In the genomic region with DNA sequence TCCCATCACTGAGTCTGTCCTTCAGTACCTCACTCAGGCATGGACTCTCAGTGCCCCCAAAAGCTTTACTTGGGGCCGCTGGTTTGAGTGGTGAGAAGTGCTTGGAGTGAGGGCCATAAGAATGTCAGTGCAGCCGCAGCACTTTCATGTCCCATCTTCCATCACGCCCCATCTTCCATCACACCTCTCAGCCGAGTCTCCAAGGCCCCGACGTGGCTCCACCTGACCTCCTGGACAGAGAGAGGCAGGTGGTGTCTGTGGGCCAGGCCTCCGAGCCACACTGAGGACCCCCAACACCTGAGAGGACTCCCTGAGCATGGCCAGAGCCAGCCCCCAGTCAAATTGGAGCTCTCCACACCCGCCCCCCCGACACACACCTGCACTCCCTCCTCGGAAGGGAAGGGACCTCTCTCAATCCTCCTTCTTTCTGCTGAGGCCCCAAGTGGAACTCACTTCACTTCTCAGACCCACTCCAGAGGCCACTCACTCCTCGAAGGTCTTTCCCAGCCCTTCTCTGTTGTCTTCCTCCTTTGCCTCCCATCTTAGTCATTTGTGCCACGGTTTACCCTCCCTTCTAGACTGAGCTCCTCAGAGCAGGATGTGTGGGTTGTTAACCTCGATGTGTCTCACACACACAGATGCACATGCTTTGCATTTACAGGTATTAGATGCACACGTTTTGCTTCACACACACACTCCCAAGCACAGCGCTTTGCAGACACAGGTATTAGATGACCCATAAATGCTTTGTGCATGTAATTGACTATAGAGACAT, we compare ENCODE assay signal across 22 cellular contexts.
DNase-seq lines count a peak whose midpoint lies in the region; ATAC-seq and TF ChIP-seq lines count a peak whose summit lies in the region.
"Had no signal": no experiment of that assay in that cellular context is flagged by ENCODE, and none has a peak within 500 bp of the region (broad histone marks: within the 10 kb centered on the region; RNA-seq: fewer than 3 reads in every experiment).

No MANE protein-coding gene starts in this region.

- CTCF ChIA-PET in activated CD8-positive, alpha-beta T cell treated with anti-CD3 and anti-CD28 coated beads, Interleukin-2, amount 10 ng/mL, durations not matched to agents 7 days and 5 days (lab: Charles Lee): interaction anchor here (2.8 kb wide), 1 partner anchor 8 kb away, joined by 10 read pairs; no protein-coding TSS in a partner anchor
- CTCF ChIA-PET in T-cell (lab: Charles Lee): interaction anchor here in 1 of 2 donors (0.6 kb wide), 1 partner anchor 948 kb away, joined by 3 read pairs; no protein-coding TSS in a partner anchor

- ATAC-seq in activated T-cell treated with anti-CD3 and anti-CD28 coated beads, Interleukin-2, amount 50 U/mL, for 72 hours (replicated peaks in 1 of 2): no peak
- no peak for ATAC-seq in activated CD8-positive, alpha-beta T cell treated with anti-CD3 and anti-CD28 coated beads, Interleukin-2, amount 10 ng/mL, durations not matched to agents 7 days and 5 days
- ATAC-seq in stimulated activated effector memory CD8-positive, alpha-beta T cell treated with anti-CD3 and anti-CD28 coated beads, Interleukin-12 subunit alpha, Interleukin-12 subunit beta, amount 100 ng/mL, for 72 hours: no peak
- ATAC-seq in T-cell (replicated peaks in 1 of 4): no peak
- ATAC-seq: gastrocnemius medialis had no signal

- H3K4me1 Mint-ChIP-seq in activated T-cell treated with anti-CD3 and anti-CD28 coated beads, Interleukin-2, amount 50 U/mL, for 72 hours (ENCODE audit: low read depth): peaks cover 55% of the 10 kb centered on the region
- peaks cover 57% of the 10 kb centered on the region for H3K4me1 Mint-ChIP-seq in activated CD8-positive, alpha-beta T cell treated with anti-CD3 and anti-CD28 coated beads, Interleukin-2, amount 10 ng/mL, durations not matched to agents 7 days and 5 days (ENCODE audit: low read depth)
- H3K4me1 Mint-ChIP-seq in glutamatergic neuron (ENCODE audit: low read depth, unreplicated experiment): peaks cover 11% of the 10 kb centered on the region
- H3K4me1 Mint-ChIP-seq in stimulated activated effector memory CD8-positive, alpha-beta T cell treated with anti-CD3 and anti-CD28 coated beads, Interleukin-12 subunit alpha, Interleukin-12 subunit beta, amount 100 ng/mL, for 72 hours: peaks cover 66% of the 10 kb centered on the region
- peaks cover 26 to 35% (median 28%) of the 10 kb centered on the region in 3 donors for H3K4me1 Mint-ChIP-seq in T-cell

- no peaks in the 10 kb centered on the region for H3K36me3 Mint-ChIP-seq in activated T-cell treated with anti-CD3 and anti-CD28 coated beads, Interleukin-2, amount 50 U/mL, for 72 hours (ENCODE audit: insufficient read depth in 2 of 2)
- H3K36me3 Mint-ChIP-seq in activated CD8-positive, alpha-beta T cell treated with anti-CD3 and anti-CD28 coated beads, Interleukin-2, amount 10 ng/mL, durations not matched to agents 7 days and 5 days (ENCODE audit: low read depth): no peaks in the 10 kb centered on the region
- H3K36me3 Mint-ChIP-seq in glutamatergic neuron (ENCODE audit: unreplicated experiment): peaks cover 5% of the 10 kb centered on the region
- H3K36me3 Mint-ChIP-seq in stimulated activated effector memory CD8-positive, alpha-beta T cell treated with anti-CD3 and anti-CD28 coated beads, Interleukin-12 subunit alpha, Interleukin-12 subunit beta, amount 100 ng/mL, for 72 hours: peaks cover 4% of the 10 kb centered on the region
- H3K36me3 Mint-ChIP-seq in T-cell: no peaks in the 10 kb centered on the region

- POLR2A ChIA-PET in activated CD8-positive, alpha-beta T cell treated with anti-CD3 and anti-CD28 coated beads, Interleukin-2, amount 10 ng/mL, durations not matched to agents 7 days and 5 days (lab: Charles Lee): no interaction called here
- POLR2A ChIA-PET in T-cell (lab: Charles Lee): no interaction called here

- no peak overlapping the region for H3K4me3 Mint-ChIP-seq in activated T-cell treated with anti-CD3 and anti-CD28 coated beads, Interleukin-2, amount 50 U/mL, for 72 hours
- no peak overlapping the region for H3K4me3 Mint-ChIP-seq in activated CD8-positive, alpha-beta T cell treated with anti-CD3 and anti-CD28 coated beads, Interleukin-2, amount 10 ng/mL, durations not matched to agents 7 days and 5 days
- no peak overlapping the region for H3K4me3 Mint-ChIP-seq in glutamatergic neuron (ENCODE audit: unreplicated experiment)
- H3K4me3 Mint-ChIP-seq in stimulated activated effector memory CD8-positive, alpha-beta T cell treated with anti-CD3 and anti-CD28 coated beads, Interleukin-12 subunit alpha, Interleukin-12 subunit beta, amount 100 ng/mL, for 72 hours: no peak overlapping the region
- no peak overlapping the region for H3K4me3 Mint-ChIP-seq in T-cell
- H3K4me3 Mint-ChIP-seq: dendritic cell treated with granulocyte-macrophage colony-stimulating factor and Interleukin-4, amounts not matched to agents 40 ng/mL and 50 ng/mL, for 4 days had no signal

- DNase-seq in activated T-cell treated with anti-CD3 and anti-CD28 coated beads, Interleukin-2, amount 50 U/mL, for 72 hours: no peak
- DNase-seq in activated T-cell treated with anti-CD3 and anti-CD28 coated beads for 4 hours (no peak), glutamatergic neuron (no peak), T-cell (no peak)
- DNase-seq in activated CD8-positive, alpha-beta T cell treated with anti-CD3 and anti-CD28 coated beads, Interleukin-2, amount 10 ng/mL, durations not matched to agents 7 days and 5 days: no peak
- DNase-seq in stimulated activated effector memory CD8-positive, alpha-beta T cell treated with anti-CD3 and anti-CD28 coated beads, Interleukin-12 subunit alpha, Interleukin-12 subunit beta, amount 100 ng/mL, for 72 hours (ENCODE audit: low spot score in 2 of 2): no peak
- no peak for DNase-seq in stimulated activated CD4-positive, alpha-beta T cell treated with anti-CD3 and anti-CD28 coated beads, Interleukin-4, amount 100 ng/mL, for 1 hour
- no peak for DNase-seq in stimulated activated naive CD4-positive, alpha-beta T cell treated with Interleukin-2 at 50 U/mL for 16 hours (lab: John Stamatoyannopoulos, UW)
- DNase-seq: activated CD4-positive, CD25-positive, alpha-beta regulatory T cell; activated naive CD4-positive, alpha-beta T cell treated with anti-CD3 and anti-CD28 coated beads, Interleukin-2, amount 50 U/mL, for 16 hours; Caco-2; DMS79 treated with DMSO at 0.1 percent for 48 hours; gastrocnemius medialis; mesenchymal stem cell; NCI-H1417 treated with DMSO at 0.1 percent for 48 hours; NCI-H2081; NCI-H345; NCI-H774; occipital lobe; stimulated activated CD4-positive, alpha-beta T cell treated with anti-CD3 and anti-CD28 coated beads, Interleukin-1b, Interleukin-23, amount 100 ng/mL, for 48 hours; SW 1271 had no signal

- no peaks in the 10 kb centered on the region for H3K9me3 Mint-ChIP-seq in activated T-cell treated with anti-CD3 and anti-CD28 coated beads, Interleukin-2, amount 50 U/mL, for 72 hours
- H3K9me3 Mint-ChIP-seq in activated CD8-positive, alpha-beta T cell treated with anti-CD3 and anti-CD28 coated beads, Interleukin-2, amount 10 ng/mL, durations not matched to agents 7 days and 5 days (ENCODE audit: insufficient read depth): no peaks in the 10 kb centered on the region
- peaks cover 8% of the 10 kb centered on the region for H3K9me3 Mint-ChIP-seq in glutamatergic neuron (ENCODE audit: unreplicated experiment)
- no peaks in the 10 kb centered on the region for H3K9me3 Mint-ChIP-seq in stimulated activated effector memory CD8-positive, alpha-beta T cell treated with anti-CD3 and anti-CD28 coated beads, Interleukin-12 subunit alpha, Interleukin-12 subunit beta, amount 100 ng/mL, for 72 hours
- no peaks in the 10 kb centered on the region for H3K9me3 Mint-ChIP-seq in T-cell
- H3K9me3 Mint-ChIP-seq: dendritic cell treated with granulocyte-macrophage colony-stimulating factor and Interleukin-4, amounts not matched to agents 40 ng/mL and 50 ng/mL, for 4 days had no signal

- H3K27ac Mint-ChIP-seq in activated T-cell treated with anti-CD3 and anti-CD28 coated beads, Interleukin-2, amount 50 U/mL, for 72 hours: peak overlapping the region; percentile 12
- peak overlapping the region; percentile 50 for H3K27ac Mint-ChIP-seq in activated CD8-positive, alpha-beta T cell treated with anti-CD3 and anti-CD28 coated beads, Interleukin-2, amount 10 ng/mL, durations not matched to agents 7 days and 5 days
- H3K27ac Mint-ChIP-seq in glutamatergic neuron (ENCODE audit: unreplicated experiment): peak overlapping the region; percentile 53
- peak overlapping the region; percentile 58 for H3K27ac Mint-ChIP-seq in stimulated activated effector memory CD8-positive, alpha-beta T cell treated with anti-CD3 and anti-CD28 coated beads, Interleukin-12 subunit alpha, Interleukin-12 subunit beta, amount 100 ng/mL, for 72 hours
- H3K27ac Mint-ChIP-seq in T-cell: peak overlapping the region in 1 of 2 donors; percentile 71
- H3K27ac Mint-ChIP-seq: dendritic cell treated with granulocyte-macrophage colony-stimulating factor and Interleukin-4, amounts not matched to agents 40 ng/mL and 50 ng/mL, for 4 days had no signal

- no peak for TF ChIP-seq CTCF in glutamatergic neuron (IDR thresholded peaks at IDR 0.05; ENCODE audit: partially characterized antibody, unreplicated experiment)

- H3K27me3 Mint-ChIP-seq in activated T-cell treated with anti-CD3 and anti-CD28 coated beads, Interleukin-2, amount 50 U/mL, for 72 hours (ENCODE audit: low read depth): no peaks in the 10 kb centered on the region
- no peaks in the 10 kb centered on the region for H3K27me3 Mint-ChIP-seq in activated CD8-positive, alpha-beta T cell treated with anti-CD3 and anti-CD28 coated beads, Interleukin-2, amount 10 ng/mL, durations not matched to agents 7 days and 5 days (ENCODE audit: low read depth)
- H3K27me3 Mint-ChIP-seq in glutamatergic neuron (ENCODE audit: unreplicated experiment) (peaks cover 11% of the 10 kb centered on the region), T-cell (no peaks in the 10 kb centered on the region)
- H3K27me3 Mint-ChIP-seq: dendritic cell treated with granulocyte-macrophage colony-stimulating factor and Interleukin-4, amounts not matched to agents 40 ng/mL and 50 ng/mL, for 4 days had no signal
